In genomic region chrX:45851434-45851991, GRCh38 we compare ENCODE assay signal across 8 cellular contexts.
DNase-seq lines count a peak whose midpoint lies in the region; ATAC-seq, FAIRE-seq and TF ChIP-seq lines count a peak whose summit lies in the region.

No MANE protein-coding gene starts in this region.

- H3K36me3 ChIP-seq in endothelial cell of umbilical vein (ENCODE audit: control insufficient read depth in 2 of 2, extremely low read depth in 1 of 2, insufficient read depth in 2 of 2, low read length in 2 of 2) (no peaks in the 10 kb centered on the region), stomach smooth muscle (ENCODE audit: control insufficient read depth in 2 of 2, insufficient read depth in 2 of 2, low read length in 2 of 2) (no peaks in the 10 kb centered on the region)

- BruUV-seq in endothelial cell of umbilical vein (replicated peaks; lab: Mats Ljungman, UMichigan), result no TSS peak

- H3K9ac ChIP-seq in endothelial cell of umbilical vein (replicated peaks; ENCODE audit: extremely low read depth, insufficient read depth, low read length) (peak overlapping the region; percentile 74), stomach smooth muscle (ENCODE audit: low read length in 2 of 2) (no peak overlapping the region)

- no peak for TF ChIP-seq CTCF in activated CD8-positive, alpha-beta T cell treated with anti-CD3 and anti-CD28 coated beads for 36 hours (IDR thresholded peaks at IDR 0.05)
- TF ChIP-seq CTCF in endothelial cell of umbilical vein (IDR thresholded peaks at IDR 0.05; ENCODE audit: extremely low read depth in 1 of 2, insufficient read depth in 1 of 2, low read depth in 1 of 2, low read length in 2 of 2) (no peak), nephron (IDR thresholded peaks at IDR 0.05; ENCODE audit: unreplicated experiment in 3 of 3) (no peak)

- peak overlapping the region; percentile 92 for H3K4me3 Mint-ChIP-seq in activated CD8-positive, alpha-beta T cell treated with anti-CD3 and anti-CD28 coated beads for 36 hours
- peak overlapping the region; percentile 84 to 93 (median 92) for H3K4me3 Mint-ChIP-seq in nephron

- H3K4me2 ChIP-seq in endothelial cell of umbilical vein (ENCODE audit: insufficient read depth, low read length), result peak overlapping the region; percentile 91

- peak overlapping the region; percentile 92 for H3K27ac Mint-ChIP-seq in activated CD8-positive, alpha-beta T cell treated with anti-CD3 and anti-CD28 coated beads for 36 hours
- H3K27ac Mint-ChIP-seq in nephron, result peak overlapping the region in 2 of 3 experiments; percentile 63 to 82

- peaks cover 2 to 4% of the 10 kb centered on the region in 2 experiments for H3K27me3 ChIP-seq in endothelial cell of umbilical vein (ENCODE audit: control insufficient read depth in 2 of 2, insufficient read depth in 2 of 2, low read length in 2 of 2)
- peaks cover 7 to 18% of the 10 kb centered on the region in 2 donors for H3K27me3 ChIP-seq in stomach smooth muscle (ENCODE audit: control insufficient read depth in 1 of 2, insufficient read depth in 2 of 2, low read length in 2 of 2)

- intact Hi-C loops in activated CD8-positive, alpha-beta T cell treated with anti-CD3 and anti-CD28 coated beads for 36 hours (cut with micrococcal nuclease), result loop anchor here (5.0 kb wide), 1 partner anchor 94 kb away; no protein-coding TSS in a partner anchor
- intact Hi-C loops in endothelial cell of umbilical vein (cut with micrococcal nuclease), result no loop called here

- dilution Hi-C loops in endothelial cell of umbilical vein (cut with MboI; ENCODE audit: extremely low pct_ligation_motif_present, low sequenced_read_pairs), result no loop called here

- DNase-seq in D341Med (ENCODE audit: low spot score) (peak; percentile 83), NCI-H1105 treated with DMSO at 0.1 percent for 48 hours (lab: John Stamatoyannopoulos, UW) (peak; percentile 54), endothelial cell of umbilical vein (ENCODE audit: low read depth, low spot score) (peak; percentile 1), NCI-H2029 treated with DMSO at 0.1 percent for 48 hours (lab: John Stamatoyannopoulos, UW) (no peak)
- DNase-seq in activated CD8-positive, alpha-beta T cell treated with anti-CD3 and anti-CD28 coated beads for 36 hours, result peak; percentile 71

- H3K4me3 ChIP-seq in endothelial cell of umbilical vein (replicated peaks in 1 of 3; ENCODE audit: insufficient read depth in 1 of 3, low read depth in 1 of 3, low read length in 3 of 3) (peak overlapping the region; percentile 39 to 87 (median 47)), stomach smooth muscle (ENCODE audit: low read length in 2 of 2) (peak overlapping the region; percentile 8 to 70)

- ATAC-seq in activated CD8-positive, alpha-beta T cell treated with anti-CD3 and anti-CD28 coated beads for 36 hours, result peak; percentile 67
- no peak for ATAC-seq in GM19035 (IDR thresholded peaks at IDR 0.05; ENCODE audit: unreplicated experiment)

- no peak overlapping the region for H3K27ac ChIP-seq in endothelial cell of umbilical vein (ENCODE audit: insufficient read depth, low read depth, low read length)
- no peak overlapping the region for H3K27ac ChIP-seq in stomach smooth muscle (ENCODE audit: low read length)

- H3K79me2 ChIP-seq in endothelial cell of umbilical vein (ENCODE audit: control insufficient read depth, insufficient read depth, low read length), result peaks cover 15% of the 10 kb centered on the region

- FAIRE-seq in endothelial cell of umbilical vein (lab: Jason Lieb, UNC), result no peak

- POLR2A ChIA-PET in activated CD8-positive, alpha-beta T cell treated with anti-CD3 and anti-CD28 coated beads for 36 hours (lab: Charles Lee), result interaction anchor here (1.3 to 4.6 kb wide), 7 partner anchors 9 to 93 kb away, joined by 3 to 54 read pairs (median 7); no protein-coding TSS in a partner anchor
- POLR2A ChIA-PET in endothelial cell of umbilical vein (lab: Charles Lee), result no interaction called here

- H3K4me1 ChIP-seq in endothelial cell of umbilical vein (ENCODE audit: control insufficient read depth, extremely low read depth, insufficient read depth, low read length) (peaks cover 5% of the 10 kb centered on the region), stomach smooth muscle (ENCODE audit: control insufficient read depth, insufficient read depth, low read length) (peaks cover 6% of the 10 kb centered on the region)

- CTCF ChIA-PET in activated CD8-positive, alpha-beta T cell treated with anti-CD3 and anti-CD28 coated beads for 36 hours (lab: Charles Lee), result interaction anchor here (0.9 kb wide), 1 partner anchor 142 kb away, joined by 3 read pairs; no protein-coding TSS in a partner anchor
- CTCF ChIA-PET in endothelial cell of umbilical vein (lab: Charles Lee), result interaction anchor here (0.9 to 2.0 kb wide), 2 partner anchors 27 to 525 kb away, joined by 3 to 8 read pairs; no protein-coding TSS in a partner anchor

- no peaks in the 10 kb centered on the region for H3K9me1 ChIP-seq in endothelial cell of umbilical vein (replicated peaks; ENCODE audit: control insufficient read depth, extremely low read depth, insufficient read depth, low read length)

- TF ChIP-seq POLR2A in endothelial cell of umbilical vein (IDR thresholded peaks at IDR 0.05; ENCODE audit: low read depth, low read length), result no peak

- H4K20me1 ChIP-seq in endothelial cell of umbilical vein (replicated peaks; ENCODE audit: control insufficient read depth, extremely low read depth, insufficient read depth, low read length), result no peaks in the 10 kb centered on the region

- H3K4me1 Mint-ChIP-seq in activated CD8-positive, alpha-beta T cell treated with anti-CD3 and anti-CD28 coated beads for 36 hours (ENCODE audit: low read depth), result peaks cover 36% of the 10 kb centered on the region
- no peaks in the 10 kb centered on the region for H3K4me1 Mint-ChIP-seq in nephron

- H3K9me3 ChIP-seq in endothelial cell of umbilical vein (replicated peaks; ENCODE audit: control insufficient read depth, insufficient read depth, low read length) (no peaks in the 10 kb centered on the region), stomach smooth muscle (ENCODE audit: control insufficient read depth in 2 of 2, low read length in 2 of 2) (no peaks in the 10 kb centered on the region)

- H2AFZ ChIP-seq in endothelial cell of umbilical vein (ENCODE audit: low read depth, low read length), result peak overlapping the region; percentile 86

- no peaks in the 10 kb centered on the region for H3K9me3 Mint-ChIP-seq in activated CD8-positive, alpha-beta T cell treated with anti-CD3 and anti-CD28 coated beads for 36 hours
- H3K9me3 Mint-ChIP-seq in nephron, result peaks cover 3% of the 10 kb centered on the region

- H3K36me3 Mint-ChIP-seq in activated CD8-positive, alpha-beta T cell treated with anti-CD3 and anti-CD28 coated beads for 36 hours (ENCODE audit: low read depth), result peaks cover 20% of the 10 kb centered on the region
- peaks cover 12% of the 10 kb centered on the region for H3K36me3 Mint-ChIP-seq in nephron (ENCODE audit: low read depth)

- H3K27me3 Mint-ChIP-seq in activated CD8-positive, alpha-beta T cell treated with anti-CD3 and anti-CD28 coated beads for 36 hours, result no peaks in the 10 kb centered on the region
- peaks cover 43% of the 10 kb centered on the region for H3K27me3 Mint-ChIP-seq in nephron (ENCODE audit: low read depth)

TF ChIP-seq in endothelial cell of umbilical vein, 7 proteins besides CTCF, POLR2A, EP300 and RAD21:
- TF ChIP-seq POLR2AphosphoS5 (IDR thresholded peaks at IDR 0.05; ENCODE audit: insufficient read depth, low read depth, low read length) (no peak), JUN (IDR thresholded peaks at IDR 0.05; ENCODE audit: borderline replicate concordance, insufficient read depth, insufficient read length, low read depth) (no peak), MYC (IDR thresholded peaks at IDR 0.05; ENCODE audit: low read depth, low read length) (no peak), FOS (IDR thresholded peaks at IDR 0.05; ENCODE audit: borderline replicate concordance, insufficient read depth, low read length) (no peak), EZH2 (IDR thresholded peaks at IDR 0.05; ENCODE audit: borderline replicate concordance, low read depth, low read length, severe bottlenecking) (no peak), GATA2 (IDR thresholded peaks at IDR 0.05; ENCODE audit: insufficient read depth, insufficient read length, low read depth, low read length) (no peak), MAX (IDR thresholded peaks at IDR 0.05; ENCODE audit: insufficient read depth, insufficient read length) (no peak)
